24 cellular contexts compared by ENCODE assay signal in the genomic region with DNA sequence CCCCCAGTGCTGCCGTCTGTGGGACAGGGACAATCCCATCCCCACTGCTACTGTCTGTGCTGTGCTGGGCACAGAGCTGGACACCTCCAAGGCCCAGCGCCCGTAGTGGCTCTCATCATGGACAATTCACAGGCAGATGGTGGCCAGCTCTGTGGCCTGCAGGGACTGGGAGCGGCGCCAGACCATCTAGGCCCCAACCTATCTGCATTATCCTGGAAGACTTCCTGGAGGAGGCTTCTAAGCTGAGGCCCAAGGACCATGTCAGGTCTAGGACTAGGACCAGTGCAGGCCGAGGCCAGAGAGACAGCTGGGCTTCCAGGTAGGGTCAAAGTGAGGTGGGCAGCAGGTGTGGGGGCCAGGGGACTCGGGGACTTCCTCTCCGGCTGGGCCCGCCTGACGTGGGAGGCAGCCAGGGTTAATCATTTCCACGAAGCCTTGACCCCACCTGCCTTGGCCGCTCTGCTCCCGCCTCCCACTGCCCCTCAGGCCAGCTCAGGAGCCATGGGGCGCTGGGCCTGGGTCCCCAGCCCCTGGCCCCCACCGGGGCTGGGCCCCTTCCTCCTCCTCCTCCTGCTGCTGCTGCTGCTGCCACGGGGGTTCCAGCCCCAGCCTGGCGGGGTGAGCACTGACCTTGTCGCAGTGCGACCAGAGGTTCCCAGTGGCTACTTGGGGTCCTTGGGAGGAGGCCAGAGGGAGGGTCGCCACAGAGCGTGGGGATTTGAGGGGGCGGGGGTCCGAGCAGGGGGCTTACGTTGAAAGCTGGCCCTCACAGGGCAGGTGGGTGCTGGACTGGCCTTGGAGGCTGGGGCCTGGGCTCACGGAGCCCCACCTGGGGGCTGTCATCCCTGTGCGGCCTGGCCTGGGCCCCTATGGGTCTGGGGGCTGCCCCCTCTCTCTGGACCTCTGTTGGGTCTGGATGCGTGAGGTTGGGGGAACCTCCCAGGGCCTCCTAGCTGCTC. TPM values are rescaled to one million over a fixed set of nuclear protein-coding genes. Genes with fewer than 3 reads are reported as not detected.
DNase-seq lines count a peak whose midpoint lies in the region; ATAC-seq and TF ChIP-seq lines count a peak whose summit lies in the region.
"Had no signal": no experiment of that assay in that cellular context is flagged by ENCODE, and none has a peak within 500 bp of the region (broad histone marks: within the 10 kb centered on the region; RNA-seq: fewer than 3 reads in every experiment).

A gene (plus strand): TSS at position 468 of the 959 bp plus-strand sequence. CDS start 34 bp downstream, at position 502.

- no peaks in the 10 kb centered on the region for H3K27me3 ChIP-seq in BLaER1
- H3K27me3 ChIP-seq in OCI-LY3 (ENCODE audit: low read depth, low read length), result no peaks in the 10 kb centered on the region
- no peaks in the 10 kb centered on the region for H3K27me3 ChIP-seq in liver (ENCODE audit: control insufficient read depth in 4 of 4, insufficient read depth in 4 of 4, low read length in 3 of 4)
- H3K27me3 ChIP-seq: heart right ventricle, neutrophil, transverse colon had no signal

- peaks cover 15% of the 10 kb centered on the region; the same call in 1 of the 2 replicates for H4K20me1 ChIP-seq in BLaER1
- H4K20me1 ChIP-seq in OCI-LY3 (ENCODE audit: insufficient read depth, low read length), result no peaks in the 10 kb centered on the region

- H3K27ac ChIP-seq in BLaER1 (0 out of 2 replicates have a peak within 1 kb of the TSS, but pooled peaks have one; percentile 30), OCI-LY3 (ENCODE audit: low read length) (no peak within 1 kb of the TSS), liver (ENCODE audit: low read depth in 1 of 2, low read length in 2 of 2) (peak within 1 kb of the TSS; percentile 89 to 90)
- H3K27ac ChIP-seq: heart right ventricle, neutrophil, prostate gland, transverse colon, VCaP had no signal

- WGBS in liver, result 35% methylated on average over 27 of the region's 27 CpGs

- H3K4me1 ChIP-seq in BLaER1 (peaks cover 52% of the 10 kb centered on the region), OCI-LY3 (ENCODE audit: low read length) (peaks cover 4% of the 10 kb centered on the region; the same call in 1 of the 2 replicates), liver (ENCODE audit: control insufficient read depth in 4 of 4, insufficient read depth in 4 of 4, low read length in 3 of 4) (peaks cover 6 to 24% (median 14%) of the 10 kb centered on the region in 4 donors)
- H3K4me1 ChIP-seq: prostate gland had no signal

- H3K9ac ChIP-seq in BLaER1 (no peak within 1 kb of the TSS), OCI-LY3 (ENCODE audit: low read length) (no peak within 1 kb of the TSS), liver (ENCODE audit: low read depth in 1 of 2, low read length in 2 of 2) (peak within 1 kb of the TSS; percentile 4 to 85)

- H3K4me2 ChIP-seq in BLaER1 (peak within 1 kb of the TSS; percentile 17; the same call in 1 of the 2 replicates), OCI-LY3 (ENCODE audit: low read length) (no peak within 1 kb of the TSS)

- H2AFZ ChIP-seq in OCI-LY3 (ENCODE audit: low read depth, low read length), result peak within 1 kb of the TSS; percentile 57; the same call in 1 of the 2 replicates

- H3K4me3 ChIP-seq in BLaER1, result no peak within 1 kb of the TSS
- no peak within 1 kb of the TSS for H3K4me3 ChIP-seq in OCI-LY3 (ENCODE audit: low read length)
- H3K4me3 ChIP-seq in liver (ENCODE audit: low read depth in 1 of 3, low read length in 3 of 3), result peak within 1 kb of the TSS; percentile 37 to 57 (median 53)
- H3K4me3 ChIP-seq: heart right ventricle, prostate gland, transverse colon had no signal

- TF ChIP-seq CTCF in OCI-LY3 (IDR thresholded peaks at IDR 0.05; ENCODE audit: low read depth, low read length) (no peak), liver (IDR thresholded peaks at IDR 0.05; ENCODE audit: low read depth, low read length, missing input control) (no peak)

- ATAC-seq in HG03432 (IDR thresholded peaks at IDR 0.05; ENCODE audit: unreplicated experiment), result no peak
- ATAC-seq in activated CD4-positive, CD25-positive, alpha-beta regulatory T cell treated with anti-CD3 and anti-CD28 coated beads, Interleukin-2, amount 50 U/mL, for 24 hours, result no peak
- ATAC-seq in HG03135 (IDR thresholded peaks at IDR 0.05; ENCODE audit: unreplicated experiment), result no peak
- ATAC-seq: heart right ventricle had no signal

- no peaks in the 10 kb centered on the region; the same call in 1 of the 2 replicates for H3K36me3 ChIP-seq in BLaER1
- no peaks in the 10 kb centered on the region for H3K36me3 ChIP-seq in OCI-LY3 (replicated peaks; ENCODE audit: low read depth, low read length)
- peaks cover 0 to 8% (median 6%) of the 10 kb centered on the region in 4 donors for H3K36me3 ChIP-seq in liver (ENCODE audit: control insufficient read depth in 4 of 4, insufficient read depth in 3 of 4, low read depth in 1 of 4, low read length in 3 of 4)
- H3K36me3 ChIP-seq: heart right ventricle, neutrophil, prostate gland, transverse colon had no signal

- no peak for TF ChIP-seq RAD21 in liver (IDR thresholded peaks at IDR 0.05)

- DNase-seq in 8988T (peak; percentile 38), ureter (ENCODE audit: low spot score) (no peak)
- DNase-seq: activated CD4-positive, alpha-beta T cell treated with anti-CD3 and anti-CD28 coated beads for 48 hours; activated CD8-positive, alpha-beta memory T cell treated with anti-CD3 and anti-CD28 coated beads for 24 hours; activated effector memory CD4-positive, alpha-beta T cell treated with anti-CD3 and anti-CD28 coated beads, Interleukin-2, amount 50 U/mL, for 16 hours; activated T-cell treated with anti-CD3 and anti-CD28 coated beads for 4 hours; DMS79 treated with DMSO at 0.1 percent for 48 hours; foreskin melanocyte; NCI-H1417; NCI-H2029; NCI-H526; SHP77 treated with DMSO at 0.1 percent for 48 hours; stimulated activated CD4-positive, alpha-beta T cell treated with anti-CD3 and anti-CD28 coated beads, Interleukin-4, amount 100 ng/mL, for 24 hours; transverse colon had no signal

- H3K9me3 ChIP-seq in BLaER1 (no peaks in the 10 kb centered on the region), OCI-LY3 (ENCODE audit: insufficient read depth, low read length) (no peaks in the 10 kb centered on the region), liver (ENCODE audit: control insufficient read depth in 4 of 4, low read length in 3 of 4) (no peaks in the 10 kb centered on the region)
- H3K9me3 ChIP-seq: heart right ventricle, neutrophil, prostate gland, transverse colon had no signal

- no peaks in the 10 kb centered on the region for H3K79me2 ChIP-seq in OCI-LY3 (ENCODE audit: low read length)

TF ChIP-seq in liver, 16 proteins besides CTCF, POLR2A, EP300 and RAD21 (continues in another document):
- TF ChIP-seq YY1 (IDR thresholded peaks at IDR 0.05) (no peak), HNF4G (IDR thresholded peaks at IDR 0.05) (no peak), SP1 (IDR thresholded peaks at IDR 0.05) (peak; percentile 59), JUND (IDR thresholded peaks at IDR 0.05) (no peak), RXRA (IDR thresholded peaks at IDR 0.05) (peak; percentile 72 to 81), NR2F2 (IDR thresholded peaks at IDR 0.05) (no peak), FOXA2 (IDR thresholded peaks at IDR 0.05) (peak; percentile 9), EGR1 (IDR thresholded peaks at IDR 0.05; ENCODE audit: low read depth in 2 of 2) (peak in 1 of 2 donors; percentile 34), FOXA1 (IDR thresholded peaks at IDR 0.05) (no peak)
- TF ChIP-seq, protein P1, sequence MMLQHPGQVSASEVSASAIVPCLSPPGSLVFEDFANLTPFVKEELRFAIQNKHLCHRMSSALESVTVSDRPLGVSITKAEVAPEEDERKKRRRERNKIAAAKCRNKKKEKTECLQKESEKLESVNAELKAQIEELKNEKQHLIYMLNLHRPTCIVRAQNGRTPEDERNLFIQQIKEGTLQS (IDR thresholded peaks at IDR 0.05), result no peak
- TF ChIP-seq, protein P2, sequence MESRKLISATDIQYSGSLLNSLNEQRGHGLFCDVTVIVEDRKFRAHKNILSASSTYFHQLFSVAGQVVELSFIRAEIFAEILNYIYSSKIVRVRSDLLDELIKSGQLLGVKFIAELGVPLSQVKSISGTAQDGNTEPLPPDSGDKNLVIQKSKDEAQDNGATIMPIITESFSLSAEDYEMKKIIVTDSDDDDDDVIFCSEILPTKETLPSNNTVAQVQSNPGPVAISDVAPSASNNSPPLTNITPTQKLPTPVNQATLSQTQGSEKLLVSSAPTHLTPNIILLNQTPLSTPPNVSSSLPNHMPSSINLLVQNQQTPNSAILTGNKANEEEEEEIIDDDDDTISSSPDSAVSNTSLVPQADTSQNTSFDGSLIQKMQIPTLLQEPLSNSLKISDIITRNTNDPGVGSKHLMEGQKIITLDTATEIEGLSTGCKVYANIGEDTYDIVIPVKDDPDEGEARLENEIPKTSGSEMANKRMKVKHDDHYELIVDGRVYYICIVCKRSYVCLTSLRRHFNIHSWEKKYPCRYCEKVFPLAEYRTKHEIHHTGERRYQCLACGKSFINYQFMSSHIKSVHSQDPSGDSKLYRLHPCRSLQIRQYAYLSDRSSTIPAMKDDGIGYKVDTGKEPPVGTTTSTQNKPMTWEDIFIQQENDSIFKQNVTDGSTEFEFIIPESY (IDR thresholded peaks at IDR 0.05), result no peak
- TF ChIP-seq, protein P3, sequence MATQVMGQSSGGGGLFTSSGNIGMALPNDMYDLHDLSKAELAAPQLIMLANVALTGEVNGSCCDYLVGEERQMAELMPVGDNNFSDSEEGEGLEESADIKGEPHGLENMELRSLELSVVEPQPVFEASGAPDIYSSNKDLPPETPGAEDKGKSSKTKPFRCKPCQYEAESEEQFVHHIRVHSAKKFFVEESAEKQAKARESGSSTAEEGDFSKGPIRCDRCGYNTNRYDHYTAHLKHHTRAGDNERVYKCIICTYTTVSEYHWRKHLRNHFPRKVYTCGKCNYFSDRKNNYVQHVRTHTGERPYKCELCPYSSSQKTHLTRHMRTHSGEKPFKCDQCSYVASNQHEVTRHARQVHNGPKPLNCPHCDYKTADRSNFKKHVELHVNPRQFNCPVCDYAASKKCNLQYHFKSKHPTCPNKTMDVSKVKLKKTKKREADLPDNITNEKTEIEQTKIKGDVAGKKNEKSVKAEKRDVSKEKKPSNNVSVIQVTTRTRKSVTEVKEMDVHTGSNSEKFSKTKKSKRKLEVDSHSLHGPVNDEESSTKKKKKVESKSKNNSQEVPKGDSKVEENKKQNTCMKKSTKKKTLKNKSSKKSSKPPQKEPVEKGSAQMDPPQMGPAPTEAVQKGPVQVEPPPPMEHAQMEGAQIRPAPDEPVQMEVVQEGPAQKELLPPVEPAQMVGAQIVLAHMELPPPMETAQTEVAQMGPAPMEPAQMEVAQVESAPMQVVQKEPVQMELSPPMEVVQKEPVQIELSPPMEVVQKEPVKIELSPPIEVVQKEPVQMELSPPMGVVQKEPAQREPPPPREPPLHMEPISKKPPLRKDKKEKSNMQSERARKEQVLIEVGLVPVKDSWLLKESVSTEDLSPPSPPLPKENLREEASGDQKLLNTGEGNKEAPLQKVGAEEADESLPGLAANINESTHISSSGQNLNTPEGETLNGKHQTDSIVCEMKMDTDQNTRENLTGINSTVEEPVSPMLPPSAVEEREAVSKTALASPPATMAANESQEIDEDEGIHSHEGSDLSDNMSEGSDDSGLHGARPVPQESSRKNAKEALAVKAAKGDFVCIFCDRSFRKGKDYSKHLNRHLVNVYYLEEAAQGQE (IDR thresholded peaks at IDR 0.05), result peak; percentile 55

RNA-seq across cellular contexts. Expression of the gene that starts here (rescaled TPM):
- total RNA-seq in liver (10 to 100 TPM; 23.3 to 65.0 TPM), ureter (not detected)
- polyA plus RNA-seq in liver, result 100 to 1,000 TPM; 100 to 133 TPM
- total RNA-seq: transverse colon had no signal

Comparison
In these comparisons a context has a peak if more than half of its experiments do, and no peak if none do; other contexts are left out.
1. RNA of the gene that starts here (total RNA-seq): 23.3 to 65.0 TPM in liver; not detected in ureter (single experiment); every median in the first group is over 10 times any median in the second.
2. H3K4me3 ChIP-seq: peak in liver (3 of 3); none in BLaER1 (single experiment) and OCI-LY3 (single experiment).
3. H3K9ac ChIP-seq: peak in liver (2 of 2); none in BLaER1 (single experiment) and OCI-LY3 (single experiment).